In the genomic region with DNA sequence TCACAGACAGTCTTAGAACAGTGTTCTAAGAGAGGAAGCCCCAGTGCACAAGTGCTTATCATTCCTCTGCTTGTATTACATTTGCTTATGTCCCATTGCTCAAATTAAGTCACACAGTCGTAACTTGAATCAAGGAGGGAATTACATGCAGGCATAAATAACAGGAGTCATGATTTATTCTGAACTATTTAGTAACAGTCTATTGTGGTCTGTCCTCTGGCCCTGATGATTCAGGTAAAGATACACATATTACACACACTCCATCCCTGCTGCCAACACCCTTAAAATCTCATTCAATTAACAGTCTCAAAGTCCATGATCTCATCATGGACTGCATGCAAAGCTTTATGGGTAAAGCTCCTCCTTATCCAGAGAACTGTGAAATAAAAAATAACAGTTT, we compare ENCODE assay signal across 22 cellular contexts.
DNase-seq lines count a peak whose midpoint lies in the region; ATAC-seq, FAIRE-seq and TF ChIP-seq lines count a peak whose summit lies in the region.
"Had no signal": no experiment of that assay in that cellular context is flagged by ENCODE, and none has a peak within 500 bp of the region (broad histone marks: within the 10 kb centered on the region; RNA-seq: fewer than 3 reads in every experiment).

No MANE protein-coding gene starts in this region.

- no peaks in the 10 kb centered on the region for H4K20me1 ChIP-seq in PC-3 (ENCODE audit: low read length)

- H3K27ac Mint-ChIP-seq in chondrocyte (ENCODE audit: unreplicated experiment): no peak overlapping the region
- H3K27ac Mint-ChIP-seq: CD4-positive, CD25-positive, alpha-beta regulatory T cell; GM23338 had no signal

- no peak overlapping the region for H3K4me3 Mint-ChIP-seq in chondrocyte (ENCODE audit: unreplicated experiment)
- H3K4me3 Mint-ChIP-seq: CD4-positive, CD25-positive, alpha-beta regulatory T cell; GM23338 had no signal

- ATAC-seq in PC-3 (peak; percentile 99), psoas muscle (peak; percentile 32 to 76 (median 52))
- ATAC-seq: A549, GM23338, SK-N-SH treated with all-trans-retinoic acid at 6 μM for 48 hours had no signal

- 0 out of 2 replicates have a peak overlapping the region, but pooled peaks have one; percentile 7 for H3K4me2 ChIP-seq in PC-3 (ENCODE audit: low read length)
- H3K4me2 ChIP-seq: A549, GM23338, KMS-11 had no signal

- WGBS in psoas muscle, 3 donors: 15 to 50% (median 38%) methylated on average over 1 of the region's 1 CpG

- H3K27me3 ChIP-seq in PC-3 (ENCODE audit: low read length) (no peaks in the 10 kb centered on the region), bronchial epithelial cell (ENCODE audit: control insufficient read depth, insufficient read depth, low read length) (no peaks in the 10 kb centered on the region), psoas muscle (ENCODE audit: insufficient read depth in 3 of 3, low read length in 2 of 3) (no peaks in the 10 kb centered on the region)

- no TSS peak for BruUV-seq in PC-3 (replicated peaks; lab: Mats Ljungman, UMichigan)

- H3K9ac ChIP-seq in PC-3 (ENCODE audit: low read length): no peak overlapping the region
- H3K9ac ChIP-seq: KMS-11 had no signal

- H2AFZ ChIP-seq in PC-3 (ENCODE audit: low read length): no peak overlapping the region
- H2AFZ ChIP-seq: GM23338 had no signal

- peak; percentile 47 for FAIRE-seq in bronchial epithelial cell (lab: Jason Lieb, UNC)
- FAIRE-seq: A549, HTR-8/SVneo had no signal

- H3F3A ChIP-seq in PC-3 (ENCODE audit: low read length, unreplicated experiment): no peaks in the 10 kb centered on the region

- TF ChIP-seq CTCF in PC-3 (conservative IDR thresholded peaks at IDR 0.05; ENCODE audit: low read depth, low read length) (no peak), bronchial epithelial cell (IDR thresholded peaks at IDR 0.05; ENCODE audit: insufficient read depth, low read length, severe bottlenecking) (no peak), psoas muscle (IDR thresholded peaks at IDR 0.05) (no peak), chondrocyte (IDR thresholded peaks at IDR 0.05) (no peak)

- no peaks in the 10 kb centered on the region for H3K4me1 Mint-ChIP-seq in chondrocyte (ENCODE audit: low read depth)
- H3K4me1 Mint-ChIP-seq: CD4-positive, CD25-positive, alpha-beta regulatory T cell; GM23338 had no signal

- no peaks in the 10 kb centered on the region for H3K9me2 ChIP-seq in PC-3 (replicated peaks; ENCODE audit: low read length)

- H3K4me1 ChIP-seq in PC-3 (ENCODE audit: insufficient read depth, low read length) (peaks cover 7% of the 10 kb centered on the region), psoas muscle (no peaks in the 10 kb centered on the region)
- H3K4me1 ChIP-seq: A549 had no signal

- H3K36me3 ChIP-seq in PC-3 (ENCODE audit: low read depth, low read length): no peaks in the 10 kb centered on the region
- no peaks in the 10 kb centered on the region for H3K36me3 ChIP-seq in bronchial epithelial cell (ENCODE audit: control insufficient read depth, insufficient read depth, low read length)
- no peaks in the 10 kb centered on the region for H3K36me3 ChIP-seq in psoas muscle (ENCODE audit: insufficient read depth in 1 of 2, low read depth in 1 of 2)

- CTCF ChIA-PET in PC-3 (lab: Charles Lee): no interaction called here

- no peak overlapping the region for H3K4me3 ChIP-seq in PC-3 (ENCODE audit: low read length)
- no peak overlapping the region for H3K4me3 ChIP-seq in bronchial epithelial cell (ENCODE audit: low read depth, low read length)
- H3K4me3 ChIP-seq in psoas muscle: no peak overlapping the region
- H3K4me3 ChIP-seq: A549, GM23338 had no signal

- H3K36me3 Mint-ChIP-seq in chondrocyte (ENCODE audit: low read depth): no peaks in the 10 kb centered on the region
- H3K36me3 Mint-ChIP-seq: CD4-positive, CD25-positive, alpha-beta regulatory T cell had no signal

- no peaks in the 10 kb centered on the region for H3K9me3 Mint-ChIP-seq in chondrocyte (ENCODE audit: low read depth)

- peaks cover 6% of the 10 kb centered on the region for H3K27me3 Mint-ChIP-seq in chondrocyte (ENCODE audit: low read depth)
- H3K27me3 Mint-ChIP-seq: CD4-positive, CD25-positive, alpha-beta regulatory T cell had no signal

- POLR2A ChIA-PET in PC-3 (lab: Charles Lee; ENCODE audit: unreplicated experiment): interaction anchor here (0.5 kb wide), 1 partner anchor 930 kb away, joined by 4 read pairs; the partner anchor contains the start of gene TMEM144

- intact Hi-C loops in PC-3 (cut with micrococcal nuclease) (no loop called here), psoas muscle (cut with DNase I) (no loop called here)

- H3K79me2 ChIP-seq in PC-3 (ENCODE audit: low read length): no peaks in the 10 kb centered on the region

- H3K9me3 ChIP-seq in PC-3 (ENCODE audit: low read length) (no peaks in the 10 kb centered on the region), psoas muscle (no peaks in the 10 kb centered on the region)
- H3K9me3 ChIP-seq: A549 had no signal

- no peak overlapping the region for H3K27ac ChIP-seq in PC-3 (ENCODE audit: low read length)
- H3K27ac ChIP-seq in psoas muscle: no peak overlapping the region
- H3K27ac ChIP-seq: A549, KMS-11 had no signal

- DNase-seq in ELR (ENCODE audit: low read depth) (peak; percentile 6), PC-3 (peak; percentile 69), bronchial epithelial cell (ENCODE audit: low read depth) (peak; percentile 63), psoas muscle (no peak), NCI-H524 (lab: John Stamatoyannopoulos, UW) (no peak), globus pallidus (ENCODE audit: low spot score) (no peak), chondrocyte (ENCODE audit: low spot score) (no peak)
- DNase-seq: CD4-positive, CD25-positive, alpha-beta regulatory T cell; HCEC 1CT; IMR-90; NCI-H1694; NCI-H2081; NCI-H2171; NCI-H345; NCI-H526; RPMI8226; SHP77 treated with DMSO at 0.1 percent for 48 hours had no signal

Comparison
In these comparisons a context has a peak if more than half of its experiments do, and no peak if none do; other contexts are left out.
1. DNase-seq: peak in ELR (single experiment), PC-3 (single experiment) and bronchial epithelial cell (single experiment); none in psoas muscle (0 of 2), NCI-H524 (0 of 2), globus pallidus (single experiment) and chondrocyte (single experiment).